ENCODE assay signal across 26 cellular contexts in the genomic region with DNA sequence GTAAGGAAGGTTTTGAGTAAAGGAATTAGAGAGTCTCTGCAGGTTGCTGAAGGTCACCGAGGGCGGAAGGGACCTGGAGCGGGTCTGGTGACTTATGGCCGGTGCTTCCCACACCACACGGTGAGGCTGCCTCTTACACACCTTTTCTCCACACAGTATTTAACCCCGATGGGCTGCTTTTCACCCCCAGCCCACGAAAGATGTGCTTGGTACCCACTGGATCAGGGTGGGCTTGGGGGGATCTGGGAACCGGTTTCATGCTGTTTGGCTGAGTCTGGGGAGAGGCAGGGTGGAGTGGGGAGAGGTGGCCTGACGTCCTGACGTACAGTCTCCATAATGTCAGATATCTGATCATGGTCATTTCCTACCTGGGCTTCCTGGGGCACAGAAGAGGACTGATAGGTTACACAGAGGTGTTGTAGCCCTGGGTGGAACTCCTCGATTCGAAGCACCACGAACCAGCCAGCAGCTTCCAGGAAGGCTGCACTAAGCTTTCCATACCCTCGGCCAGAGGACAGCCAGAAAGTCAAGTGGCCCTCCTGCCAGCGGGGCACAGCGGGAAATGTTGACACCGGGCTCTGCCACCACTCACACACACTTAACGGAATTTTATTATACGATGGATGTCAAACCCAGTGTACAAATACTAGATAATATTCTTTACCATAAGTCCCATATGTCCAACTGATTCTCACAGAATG. TPM values are rescaled to one million over a fixed set of nuclear protein-coding genes. Genes with fewer than 3 reads are reported as not detected.
DNase-seq lines count a peak whose midpoint lies in the region; ATAC-seq and TF ChIP-seq lines count a peak whose summit lies in the region.
"Had no signal": no experiment of that assay in that cellular context is flagged by ENCODE, and none has a peak within 500 bp of the region (broad histone marks: within the 10 kb centered on the region; RNA-seq: fewer than 3 reads in every experiment).

No MANE protein-coding gene starts in this region.

- DNase-seq in DMS53 (lab: John Stamatoyannopoulos, UW) (peak; percentile 23), DMS53 treated with DMSO at 0.1 percent for 48 hours (lab: John Stamatoyannopoulos, UW; ENCODE audit: unreplicated experiment) (no peak), NCI-H524 treated with DMSO at 0.1 percent for 48 hours (lab: John Stamatoyannopoulos, UW) (peak; percentile 39), heart right ventricle (peak; percentile 64 to 72), sciatic nerve (ENCODE audit: low spot score) (peak; percentile 35), putamen (ENCODE audit: low spot score) (no peak)
- no peak for DNase-seq in stimulated activated CD4-positive, alpha-beta T cell treated with anti-CD3 and anti-CD28 coated beads, Interleukin-4, amount 100 ng/mL, for 1 hour
- DNase-seq: activated CD4-positive, alpha-beta memory T cell treated with anti-CD3 and anti-CD28 coated beads for 36 hours; activated naive CD4-positive, alpha-beta T cell treated with Interleukin-2 at 50 U/mL for 16 hours; amniotic stem cell; BE2C; caudate nucleus; KG1; PC-9; stimulated activated CD8-positive, alpha-beta memory T cell treated with anti-CD3 and anti-CD28 coated beads, Interleukin-4, amount 100 ng/mL, for 48 hours; WERI-Rb-1 had no signal

- peaks cover 0 to 3% (median 0%) of the 10 kb centered on the region in 11 donors for H3K9me3 ChIP-seq in heart right ventricle
- H3K9me3 ChIP-seq: BE2C, psoas muscle, vagina had no signal

- no peak for TF ChIP-seq CTCF in heart right ventricle (IDR thresholded peaks at IDR 0.05)

- no peak overlapping the region for H3K4me3 ChIP-seq in heart right ventricle
- H3K4me3 ChIP-seq: esophagus muscularis mucosa, PC-9, psoas muscle, vagina had no signal

- H3K27me3 ChIP-seq in heart right ventricle = no peaks in the 10 kb centered on the region
- H3K27me3 ChIP-seq: BE2C, esophagus muscularis mucosa, vagina had no signal

- intact Hi-C loops in heart right ventricle (cut with DNase I) = no loop called here
- intact Hi-C loops in sciatic nerve (cut with DNase I) = no loop called here

- ATAC-seq in heart right ventricle (peak; percentile 64 to 90 (median 82)), sciatic nerve (no peak), GM19351 (IDR thresholded peaks at IDR 0.05; ENCODE audit: unreplicated experiment) (no peak)
- ATAC-seq: psoas muscle had no signal

- WGBS in heart right ventricle, 2 donors = 49 to 60% methylated on average over 19 of the region's 19 CpGs

- peaks cover 0 to 22% (median 0%) of the 10 kb centered on the region in 9 donors for H3K36me3 ChIP-seq in heart right ventricle
- H3K36me3 ChIP-seq: vagina had no signal

- peaks cover 2 to 28% (median 22%) of the 10 kb centered on the region in 9 donors for H3K4me1 ChIP-seq in heart right ventricle
- H3K4me1 ChIP-seq: BE2C, psoas muscle, vagina had no signal

- peak overlapping the region; percentile 59 to 91 (median 80) for H3K27ac ChIP-seq in heart right ventricle
- H3K27ac ChIP-seq: PC-9, vagina, WERI-Rb-1 had no signal

RNA-seq across cellular contexts. Expression of a gene that starts 34.0 kb away (rescaled TPM):
- total RNA-seq in heart right ventricle = not detected
- not detected for polyA plus RNA-seq in heart right ventricle
- not detected for total RNA-seq in sciatic nerve
- total RNA-seq: activated CD4-positive, alpha-beta memory T cell treated with anti-CD3 and anti-CD28 coated beads for 36 hours; esophagus muscularis mucosa; HT-29; liver; mucosa of gallbladder; neural crest cell; PC-9; psoas muscle; SK-MEL-5; T-helper 2 cell treated with Interferon-gamma antibody and Interleukin-4, amounts not matched to agents 100 ng/mL and 5 ng/mL, for 36 hours; vagina had no signal
- polyA plus RNA-seq: liver, psoas muscle had no signal

Comparison
In these comparisons a context has a peak if more than half of its experiments do, and no peak if none do; other contexts are left out.
1. DNase-seq: peak in DMS53 (single experiment), NCI-H524 treated with DMSO at 0.1 percent for 48 hours (single experiment), heart right ventricle (2 of 2) and sciatic nerve (single experiment); none in DMS53 treated with DMSO at 0.1 percent for 48 hours (single experiment), putamen (single experiment) and stimulated activated CD4-positive, alpha-beta T cell treated with anti-CD3 and anti-CD28 coated beads, Interleukin-4, amount 100 ng/mL, for 1 hour (single experiment).
2. ATAC-seq: peak in heart right ventricle (8 of 8); none in sciatic nerve (single experiment) and GM19351 (single experiment).